In genomic region chr19:33300016-33300981, GRCh38 we compare ENCODE assay signal across 1 cellular context.
TF ChIP-seq lines count a peak whose summit lies in the region.

No MANE protein-coding gene starts in this region.

TF ChIP-seq in SK-N-SH treated with all-trans-retinoic acid at 6 μM for 48 hours, 23 proteins besides CTCF, POLR2A, EP300 and RAD21 (continued from another document):
- TF ChIP-seq, protein P1, sequence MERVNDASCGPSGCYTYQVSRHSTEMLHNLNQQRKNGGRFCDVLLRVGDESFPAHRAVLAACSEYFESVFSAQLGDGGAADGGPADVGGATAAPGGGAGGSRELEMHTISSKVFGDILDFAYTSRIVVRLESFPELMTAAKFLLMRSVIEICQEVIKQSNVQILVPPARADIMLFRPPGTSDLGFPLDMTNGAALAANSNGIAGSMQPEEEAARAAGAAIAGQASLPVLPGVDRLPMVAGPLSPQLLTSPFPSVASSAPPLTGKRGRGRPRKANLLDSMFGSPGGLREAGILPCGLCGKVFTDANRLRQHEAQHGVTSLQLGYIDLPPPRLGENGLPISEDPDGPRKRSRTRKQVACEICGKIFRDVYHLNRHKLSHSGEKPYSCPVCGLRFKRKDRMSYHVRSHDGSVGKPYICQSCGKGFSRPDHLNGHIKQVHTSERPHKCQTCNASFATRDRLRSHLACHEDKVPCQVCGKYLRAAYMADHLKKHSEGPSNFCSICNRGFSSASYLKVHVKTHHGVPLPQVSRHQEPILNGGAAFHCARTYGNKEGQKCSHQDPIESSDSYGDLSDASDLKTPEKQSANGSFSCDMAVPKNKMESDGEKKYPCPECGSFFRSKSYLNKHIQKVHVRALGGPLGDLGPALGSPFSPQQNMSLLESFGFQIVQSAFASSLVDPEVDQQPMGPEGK (CRISPR knock-in tag; IDR thresholded peaks at IDR 0.05; ENCODE audit: borderline replicate concordance) = no peak
- TF ChIP-seq, protein P2, sequence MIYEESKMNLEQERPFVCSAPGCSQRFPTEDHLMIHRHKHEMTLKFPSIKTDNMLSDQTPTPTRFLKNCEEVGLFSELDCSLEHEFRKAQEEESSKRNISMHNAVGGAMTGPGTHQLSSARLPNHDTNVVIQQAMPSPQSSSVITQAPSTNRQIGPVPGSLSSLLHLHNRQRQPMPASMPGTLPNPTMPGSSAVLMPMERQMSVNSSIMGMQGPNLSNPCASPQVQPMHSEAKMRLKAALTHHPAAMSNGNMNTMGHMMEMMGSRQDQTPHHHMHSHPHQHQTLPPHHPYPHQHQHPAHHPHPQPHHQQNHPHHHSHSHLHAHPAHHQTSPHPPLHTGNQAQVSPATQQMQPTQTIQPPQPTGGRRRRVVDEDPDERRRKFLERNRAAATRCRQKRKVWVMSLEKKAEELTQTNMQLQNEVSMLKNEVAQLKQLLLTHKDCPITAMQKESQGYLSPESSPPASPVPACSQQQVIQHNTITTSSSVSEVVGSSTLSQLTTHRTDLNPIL (CRISPR knock-in tag; IDR thresholded peaks at IDR 0.05; ENCODE audit: low read depth) = no peak
- TF ChIP-seq POU6F1 (CRISPR knock-in tag; IDR thresholded peaks at IDR 0.05; ENCODE audit: borderline replicate concordance, low read depth) (no peak), GLIS3 (CRISPR knock-in tag; IDR thresholded peaks at IDR 0.05) (no peak), TOX (CRISPR knock-in tag; IDR thresholded peaks at IDR 0.05; ENCODE audit: borderline replicate concordance) (no peak), TCF4 (CRISPR knock-in tag; IDR thresholded peaks at IDR 0.05; ENCODE audit: borderline replicate concordance) (no peak), ZFP3 (CRISPR knock-in tag; IDR thresholded peaks at IDR 0.05) (no peak), OSR1 (CRISPR knock-in tag; IDR thresholded peaks at IDR 0.05) (no peak), CSDC2 (CRISPR knock-in tag; IDR thresholded peaks at IDR 0.05) (no peak), ZC3H10 (CRISPR knock-in tag; IDR thresholded peaks at IDR 0.05) (no peak), ARNTL (CRISPR knock-in tag; IDR thresholded peaks at IDR 0.05; ENCODE audit: borderline replicate concordance, low read depth) (no peak), ZNF70 (CRISPR knock-in tag; IDR thresholded peaks at IDR 0.05) (no peak)
